1 cellular context compared by ENCODE assay signal in genomic region chr10:73997479-73997805, GRCh38.
TF ChIP-seq lines count a peak whose summit lies in the region.

No MANE protein-coding gene starts in this region.

TF ChIP-seq in K562, 482 proteins besides CTCF, POLR2A, EP300 and RAD21 (continued from another document and continues in another):
- TF ChIP-seq ZNF41 (CRISPR knock-in tag; conservative IDR thresholded peaks at IDR 0.05) (no peak), DNMT1 (IDR thresholded peaks at IDR 0.05) (no peak), GTF3C2 (IDR thresholded peaks at IDR 0.05; ENCODE audit: borderline replicate concordance, extremely low read depth, insufficient read length) (no peak), POLR2B (IDR thresholded peaks at IDR 0.05; ENCODE audit: low read depth, partially characterized antibody) (no peak), SNRNP70 (optimal IDR thresholded peaks at IDR 0.05; ENCODE audit: low read depth, low read length) (no peak), ILK (tag; IDR thresholded peaks at IDR 0.05; ENCODE audit: borderline replicate concordance, low read depth) (no peak), THRB (CRISPR knock-in tag; conservative IDR thresholded peaks at IDR 0.05) (no peak), SP2 (IDR thresholded peaks at IDR 0.05; ENCODE audit: extremely low read depth, low read depth, low read length, poor library complexity, severe bottlenecking) (no peak), ETV1 (tag; conservative IDR thresholded peaks at IDR 0.05; ENCODE audit: low read depth) (no peak), BCOR (IDR thresholded peaks at IDR 0.05) (no peak), TBL1XR1 (IDR thresholded peaks at IDR 0.05; ENCODE audit: low read length in 2 of 2) (no peak), ZNF518B (CRISPR knock-in tag; IDR thresholded peaks at IDR 0.05) (no peak), HDAC1 (IDR thresholded peaks at IDR 0.05) (no peak), PYGO2 (tag; IDR thresholded peaks at IDR 0.05) (no peak), LARP7 (IDR thresholded peaks at IDR 0.05) (no peak), ZNF174 (CRISPR knock-in tag; IDR thresholded peaks at IDR 0.05) (no peak), JUND (IDR thresholded peaks at IDR 0.05; ENCODE audit: borderline replicate concordance, low read depth, low read length) (no peak; the same call in 1 of the 2 replicates), JUND (tag; IDR thresholded peaks at IDR 0.05; ENCODE audit: borderline replicate concordance, low read depth, low read length) (peak; percentile 6; the same call in 1 of the 3 replicates), ZBTB12 (CRISPR knock-in tag; IDR thresholded peaks at IDR 0.05) (no peak), MCM3 (IDR thresholded peaks at IDR 0.05) (no peak), ZNF444 (CRISPR knock-in tag; IDR thresholded peaks at IDR 0.05) (no peak), TCF15 (CRISPR knock-in tag; IDR thresholded peaks at IDR 0.05) (no peak), TGIF2 (CRISPR knock-in tag; IDR thresholded peaks at IDR 0.05) (no peak), TRIM28 (IDR thresholded peaks at IDR 0.05) (no peak), SAFB (IDR thresholded peaks at IDR 0.05; ENCODE audit: borderline replicate concordance, low read depth, low read length) (no peak), CREBBP (IDR thresholded peaks at IDR 0.05; ENCODE audit: low read depth, low read length) (no peak), NKRF (IDR thresholded peaks at IDR 0.05; ENCODE audit: borderline replicate concordance) (peak; percentile 56; the same call in 1 of the 2 replicates), PRMT5 (CRISPR knock-in tag; IDR thresholded peaks at IDR 0.05) (no peak), ZNF766 (CRISPR knock-in tag; conservative IDR thresholded peaks at IDR 0.05) (no peak), SRSF9 (IDR thresholded peaks at IDR 0.05; ENCODE audit: borderline replicate concordance, low read depth, low read length) (no peak), KAT2B (IDR thresholded peaks at IDR 0.05; ENCODE audit: low read depth, low read length) (no peak), HMGN3 (IDR thresholded peaks at IDR 0.05; ENCODE audit: borderline replicate concordance, extremely low read depth, insufficient read length, low read depth, low read length) (no peak), ZSCAN29 (IDR thresholded peaks at IDR 0.05) (no peak), HES1 (IDR thresholded peaks at IDR 0.05; ENCODE audit: low read depth) (no peak), SAFB2 (IDR thresholded peaks at IDR 0.05; ENCODE audit: borderline replicate concordance, low read depth, low read length, severe bottlenecking) (no peak), SOX6 (IDR thresholded peaks at IDR 0.05) (no peak), FOXJ2 (tag; IDR thresholded peaks at IDR 0.05) (no peak), MTA2 (IDR thresholded peaks at IDR 0.05; ENCODE audit: low read depth) (peak; percentile 20; the same call in 1 of the 2 replicates), CBFA2T3 (IDR thresholded peaks at IDR 0.05) (no peak), SRSF3 (IDR thresholded peaks at IDR 0.05; ENCODE audit: insufficient read depth, low read length) (no peak), ARID1B (IDR thresholded peaks at IDR 0.05) (no peak), RCOR1 (IDR thresholded peaks at IDR 0.05; ENCODE audit: borderline replicate concordance in 1 of 2, low read depth in 2 of 2, low read length in 2 of 2) (no peak), ZNF75A (CRISPR knock-in tag; IDR thresholded peaks at IDR 0.05) (no peak), ZNF212 (CRISPR knock-in tag; IDR thresholded peaks at IDR 0.05) (peak; percentile 57; the same call in 1 of the 2 replicates), PRDM10 (IDR thresholded peaks at IDR 0.05; ENCODE audit: partially characterized antibody) (peak; percentile 7), RBM39 (optimal IDR thresholded peaks at IDR 0.05; ENCODE audit: low read depth, low read length) (no peak), KLF6 (CRISPR knock-in tag; IDR thresholded peaks at IDR 0.05; ENCODE audit: borderline replicate concordance) (0 out of 2 replicates have a peak, but pooled peaks have one; percentile 26), ZNF311 (CRISPR knock-in tag; IDR thresholded peaks at IDR 0.05) (no peak), ZBTB5 (IDR thresholded peaks at IDR 0.05) (no peak), PCBP1 (IDR thresholded peaks at IDR 0.05; ENCODE audit: low read depth, low read length, poor library complexity, severe bottlenecking) (no peak), WHSC1 (IDR thresholded peaks at IDR 0.05; ENCODE audit: low read length) (no peak)
